Comparison of ENCODE assay signal across 26 cellular contexts in the genomic region with DNA sequence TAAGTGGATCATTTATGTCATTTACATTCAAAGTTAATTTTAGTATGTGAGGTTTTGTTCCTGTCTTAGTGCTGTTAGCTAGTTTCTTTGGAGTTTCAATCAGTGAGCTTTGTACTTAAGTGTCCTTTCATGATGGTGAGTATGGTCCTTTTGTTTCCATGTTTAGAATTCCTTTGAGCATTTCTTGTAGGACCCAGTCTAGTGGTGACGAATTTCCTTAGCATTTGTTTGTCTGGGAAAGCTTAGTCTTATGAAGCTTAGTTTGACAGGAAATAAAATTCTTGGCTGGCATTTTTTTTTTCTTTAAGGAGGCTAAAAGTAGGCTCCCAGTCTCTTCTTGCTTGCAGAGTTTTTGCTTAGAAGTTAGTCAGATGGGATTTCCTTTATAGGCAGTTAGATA.
"Had no signal": no experiment of that assay in that cellular context is flagged by ENCODE, and none has a peak within 500 bp of the region (broad histone marks: within the 10 kb centered on the region; RNA-seq: fewer than 3 reads in every experiment).

No MANE protein-coding gene starts in this region.

- H3K36me3 Mint-ChIP-seq: activated naive CD8-positive, alpha-beta T cell treated with anti-CD3 and anti-CD28 coated beads for 36 hours; T-cell had no signal

- H3K4me3 Mint-ChIP-seq: activated B cell treated with CpG ODN at 0.5 μM for 24 hours; activated CD4-positive, alpha-beta memory T cell treated with anti-CD3 and anti-CD28 coated beads, Interleukin-2, amount 10 ng/mL, durations not matched to agents 7 days and 5 days; activated naive CD4-positive, alpha-beta T cell treated with anti-CD3 and anti-CD28 coated beads for 36 hours; activated naive CD8-positive, alpha-beta T cell treated with anti-CD3 and anti-CD28 coated beads for 36 hours; activated T-helper 17 cell treated with anti-CD3 and anti-CD28 coated beads, Interleukin-2, amount 50 U/mL, for 72 hours; T-cell had no signal

- DNase-seq: activated B cell treated with CpG ODN at 0.5 μM for 24 hours; activated CD4-positive, alpha-beta memory T cell treated with anti-CD3 and anti-CD28 coated beads, Interleukin-2, amount 10 ng/mL, durations not matched to agents 7 days and 5 days; activated CD4-positive, alpha-beta T cell treated with anti-CD3 and anti-CD28 coated beads for 1 hour; activated CD4-positive, alpha-beta T cell treated with anti-CD3 and anti-CD28 coated beads, Interleukin-2, amount 50 U/mL, for 1 hour; activated gamma-delta T cell; activated naive CD4-positive, alpha-beta T cell treated with anti-CD3 and anti-CD28 coated beads for 36 hours; activated naive CD8-positive, alpha-beta T cell treated with anti-CD3 and anti-CD28 coated beads for 36 hours; activated T-cell treated with anti-CD3 and anti-CD28 coated beads for 4 hours; activated T-cell treated with anti-CD3 and anti-CD28 coated beads, Interleukin-2, amount 50 U/mL, for 48 hours; Kasumi-1; KBM-7; NCI-H1048; NCI-H146; NCI-H1930; NCI-H2171 treated with DMSO at 0.1 percent for 48 hours; NCI-H226; NCI-H526 treated with DMSO at 0.1 percent for 48 hours; NCI-H82; RPMI8226; T-cell; T-helper 2 cell; T1000 had no signal

- ATAC-seq: activated T-helper 17 cell treated with anti-CD3 and anti-CD28 coated beads, Interleukin-2, amount 50 U/mL, for 72 hours; Panc1; Right ventricle myocardium inferior; T-cell had no signal

- H3K4me1 Mint-ChIP-seq: activated B cell treated with CpG ODN at 0.5 μM for 24 hours; activated CD4-positive, alpha-beta memory T cell treated with anti-CD3 and anti-CD28 coated beads, Interleukin-2, amount 10 ng/mL, durations not matched to agents 7 days and 5 days; activated naive CD8-positive, alpha-beta T cell treated with anti-CD3 and anti-CD28 coated beads for 36 hours; activated T-helper 17 cell treated with anti-CD3 and anti-CD28 coated beads, Interleukin-2, amount 50 U/mL, for 72 hours; T-cell had no signal

- H3K27me3 Mint-ChIP-seq: activated B cell treated with CpG ODN at 0.5 μM for 24 hours; activated CD4-positive, alpha-beta memory T cell treated with anti-CD3 and anti-CD28 coated beads, Interleukin-2, amount 10 ng/mL, durations not matched to agents 7 days and 5 days; activated naive CD8-positive, alpha-beta T cell treated with anti-CD3 and anti-CD28 coated beads for 36 hours; activated T-helper 17 cell treated with anti-CD3 and anti-CD28 coated beads, Interleukin-2, amount 50 U/mL, for 72 hours; T-cell had no signal

- H3K27ac Mint-ChIP-seq: activated B cell treated with CpG ODN at 0.5 μM for 24 hours; activated CD4-positive, alpha-beta memory T cell treated with anti-CD3 and anti-CD28 coated beads, Interleukin-2, amount 10 ng/mL, durations not matched to agents 7 days and 5 days; activated naive CD4-positive, alpha-beta T cell treated with anti-CD3 and anti-CD28 coated beads for 36 hours; activated naive CD8-positive, alpha-beta T cell treated with anti-CD3 and anti-CD28 coated beads for 36 hours; activated T-helper 17 cell treated with anti-CD3 and anti-CD28 coated beads, Interleukin-2, amount 50 U/mL, for 72 hours; T-cell had no signal

- FAIRE-seq: TTC549 had no signal
